8 cellular contexts compared by ENCODE assay signal in genomic region chr1:205918955-205919746, GRCh38. TPM values are rescaled to one million over a fixed set of nuclear protein-coding genes. Genes with fewer than 3 reads are reported as not detected.
DNase-seq lines count a peak whose midpoint lies in the region; ATAC-seq, FAIRE-seq and TF ChIP-seq lines count a peak whose summit lies in the region.

No MANE protein-coding gene starts in this region.

- no peaks in the 10 kb centered on the region for H3K79me2 ChIP-seq in osteoblast (ENCODE audit: insufficient read depth, low read length)

- ATAC-seq in GM18520 (IDR thresholded peaks at IDR 0.05; ENCODE audit: unreplicated experiment), result no peak

- H3K36me3 ChIP-seq in MG63 (no peaks in the 10 kb centered on the region), osteoblast (ENCODE audit: insufficient read depth, low read length) (no peaks in the 10 kb centered on the region), testis (ENCODE audit: low read depth, missing control alignments) (no peaks in the 10 kb centered on the region)

- H4K20me1 ChIP-seq in osteoblast (ENCODE audit: insufficient read depth, low read length), result no peaks in the 10 kb centered on the region

- peaks cover 17% of the 10 kb centered on the region for H3K4me1 ChIP-seq in osteoblast (ENCODE audit: insufficient read depth, low read length)
- peaks cover 20% of the 10 kb centered on the region for H3K4me1 ChIP-seq in testis

- no peak overlapping the region for H3K4me3 ChIP-seq in MG63
- H3K4me3 ChIP-seq in osteoblast (ENCODE audit: insufficient read depth, low read length), result no peak overlapping the region
- no peak overlapping the region for H3K4me3 ChIP-seq in testis

- intact Hi-C loops in testis (cut with DNase I; ENCODE audit: low total_unique reads), result loop anchor here (5.0 kb wide), 1 partner anchor 58 kb away; no protein-coding TSS in a partner anchor

- H3K27me3 ChIP-seq in MG63, result no peaks in the 10 kb centered on the region
- no peaks in the 10 kb centered on the region for H3K27me3 ChIP-seq in osteoblast (ENCODE audit: insufficient read depth, low read length)
- H3K27me3 ChIP-seq in testis, result no peaks in the 10 kb centered on the region

- TF ChIP-seq POLR2A in testis (IDR thresholded peaks at IDR 0.05), result no peak

- DNase-seq in MG63 (peak; percentile 65), SHP77 treated with DMSO at 0.1 percent for 48 hours (lab: John Stamatoyannopoulos, UW) (peak; percentile 56), frontal cortex (ENCODE audit: low spot score in 2 of 2) (peak; percentile 61 to 77), osteoblast (ENCODE audit: insufficient read length, low spot score, missing footprints) (peak; percentile 85), testis (peak; percentile 89)
- peak; percentile 38 for DNase-seq in activated effector memory CD4-positive, alpha-beta T cell treated with Interleukin-2 at 50 U/mL for 16 hours

- 39 to 55% methylated on average over 5 to 8 of the region's 8 CpGs for WGBS in testis, 2 donors

- no peak overlapping the region for H2AFZ ChIP-seq in osteoblast (ENCODE audit: low read length)

- H3K4me2 ChIP-seq in osteoblast (ENCODE audit: insufficient read depth, low read length), result no peak overlapping the region

- H3K27ac ChIP-seq in osteoblast (ENCODE audit: low read depth, low read length), result peak overlapping the region; percentile 53
- H3K27ac ChIP-seq in testis, result no peak overlapping the region

- no peaks in the 10 kb centered on the region for H3K9me3 ChIP-seq in MG63
- H3K9me3 ChIP-seq in osteoblast (ENCODE audit: low read depth, low read length), result no peaks in the 10 kb centered on the region
- no peaks in the 10 kb centered on the region for H3K9me3 ChIP-seq in testis

- FAIRE-seq in frontal cortex (lab: Jason Lieb, UNC), result no peak

- TF ChIP-seq CTCF in GM12801 (IDR thresholded peaks at IDR 0.05; ENCODE audit: extremely low read depth, insufficient read length) (peak; percentile 43), osteoblast (IDR thresholded peaks at IDR 0.05; ENCODE audit: extremely low read depth, low read depth, low read length) (peak; percentile 95), testis (IDR thresholded peaks at IDR 0.05) (peak; percentile 79 to 87 (median 83))

RNA-seq across cellular contexts. Expression of gene SLC26A9, which starts 24.1 kb away (rescaled TPM):
- total RNA-seq in MG63 (2014; rRNA removed; shearing (Covaris generic); ENCODE audit: low replicate concordance), result not detected in 2 replicates
- total RNA-seq in frontal cortex (not detected), osteoblast (not detected in 2 replicates), testis (under 1 TPM; 0.24 to 0.43 TPM)
- 0.26 TPM for polyA plus RNA-seq in testis (ENCODE audit: insufficient read depth, low read depth, low replicate concordance)

Comparison
In these comparisons a context has a peak if more than half of its experiments do, and no peak if none do; other contexts are left out.
1. CTCF ChIP-seq: peak in every context shown above with its lines; median percentile 95 in osteoblast; 83 in testis; 43 in GM12801.
2. DNase-seq: peak in every context shown above with its lines; median percentile 89 in testis; 85 in osteoblast; 69 in frontal cortex; 65 in MG63; 56 in SHP77 treated with DMSO at 0.1 percent for 48 hours; 38 in activated effector memory CD4-positive, alpha-beta T cell treated with Interleukin-2 at 50 U/mL for 16 hours.